Comparison of ENCODE assay signal across 10 cellular contexts in the genomic region with DNA sequence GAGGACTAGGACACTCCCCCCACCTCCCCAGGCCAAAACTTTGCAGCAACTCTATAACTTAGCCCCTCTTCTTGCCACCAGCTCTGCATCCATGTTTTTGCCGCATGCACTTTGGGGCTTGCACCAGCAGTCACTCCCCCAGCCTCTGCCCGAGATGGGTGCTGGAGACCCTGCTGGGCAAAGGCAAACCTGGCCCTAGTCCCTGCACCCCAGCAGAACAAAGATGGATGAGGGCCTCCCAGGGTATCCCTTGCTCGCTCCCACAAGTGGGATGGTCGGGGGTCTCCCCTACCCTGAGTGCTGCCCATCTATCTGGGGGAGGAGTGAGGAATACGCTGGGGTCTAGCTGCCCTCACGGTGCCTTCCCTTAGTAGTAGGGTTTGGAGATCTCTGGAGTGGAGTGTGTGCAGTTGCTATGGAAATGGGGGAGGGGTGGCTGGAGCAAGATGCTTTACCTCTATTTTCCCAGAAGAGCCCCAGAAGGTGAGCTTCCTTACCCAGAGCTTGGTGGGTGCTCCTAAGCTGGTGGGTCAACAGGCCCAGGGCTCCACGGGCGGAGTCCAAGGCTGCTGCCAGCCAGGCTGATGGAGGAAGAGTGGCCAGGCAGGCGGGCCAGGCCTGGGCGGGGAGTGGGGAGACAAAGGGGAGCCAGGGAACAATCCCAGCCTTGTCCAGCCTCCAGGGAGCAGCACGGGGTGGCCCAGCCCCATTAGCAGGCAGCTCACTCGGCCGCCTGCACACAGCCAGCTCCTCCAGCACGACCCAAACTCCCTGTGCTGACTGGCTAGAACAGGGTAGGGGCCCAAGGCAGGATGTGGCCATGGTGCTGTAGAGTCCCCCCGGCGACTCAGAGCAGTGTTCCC. TPM values are rescaled to one million over a fixed set of nuclear protein-coding genes. Genes with fewer than 3 reads are reported as not detected.
DNase-seq lines count a peak whose midpoint lies in the region; ATAC-seq, FAIRE-seq and TF ChIP-seq lines count a peak whose summit lies in the region.
"Had no signal": no experiment of that assay in that cellular context is flagged by ENCODE, and none has a peak within 500 bp of the region (broad histone marks: within the 10 kb centered on the region; RNA-seq: fewer than 3 reads in every experiment).

TSS of gene PAQR6 (minus strand) at position 597 of the 863 bp plus-strand sequence. CDS start 1,325 bp downstream, outside the sequence.

- H3K36me3 Mint-ChIP-seq in central memory CD8-positive, alpha-beta T cell (ENCODE audit: insufficient read depth), result peaks cover 19% of the 10 kb centered on the region

- H3K9me3 Mint-ChIP-seq in central memory CD8-positive, alpha-beta T cell, result no peaks in the 10 kb centered on the region
- H3K9me3 Mint-ChIP-seq: activated CD4-positive, alpha-beta memory T cell treated with anti-CD3 and anti-CD28 coated beads, Interleukin-2, amount 10 ng/mL, durations not matched to agents 7 days and 5 days had no signal

- peak within 1 kb of the TSS; percentile 36 for H3K4me3 Mint-ChIP-seq in central memory CD8-positive, alpha-beta T cell
- H3K4me3 Mint-ChIP-seq: activated CD4-positive, alpha-beta memory T cell treated with anti-CD3 and anti-CD28 coated beads, Interleukin-2, amount 10 ng/mL, durations not matched to agents 7 days and 5 days had no signal

- ATAC-seq in central memory CD8-positive, alpha-beta T cell (replicated peaks; ENCODE audit: extremely low read depth, poor library complexity, severe bottlenecking), result no peak
- ATAC-seq in HG03354 (IDR thresholded peaks at IDR 0.05; ENCODE audit: poor library complexity, severe bottlenecking, unreplicated experiment), result no peak

- peak within 1 kb of the TSS; percentile 44 for H3K27ac Mint-ChIP-seq in central memory CD8-positive, alpha-beta T cell (ENCODE audit: low read depth)
- H3K27ac Mint-ChIP-seq: activated CD4-positive, alpha-beta memory T cell treated with anti-CD3 and anti-CD28 coated beads, Interleukin-2, amount 10 ng/mL, durations not matched to agents 7 days and 5 days had no signal

- no peaks in the 10 kb centered on the region for H3K27me3 Mint-ChIP-seq in central memory CD8-positive, alpha-beta T cell
- H3K27me3 Mint-ChIP-seq: activated CD4-positive, alpha-beta memory T cell treated with anti-CD3 and anti-CD28 coated beads, Interleukin-2, amount 10 ng/mL, durations not matched to agents 7 days and 5 days had no signal

- no peak for FAIRE-seq in GM12891 (lab: Jason Lieb, UNC)
- FAIRE-seq: G401.6 had no signal

- DNase-seq in A172 (ENCODE audit: low spot score) (peak; percentile 41), GM12891 (ENCODE audit: insufficient read length, low spot score) (no peak), medulla oblongata (ENCODE audit: extremely low spot score) (peak; percentile 96), T1000 (lab: John Stamatoyannopoulos, UW) (no peak), activated gamma-delta T cell (lab: John Stamatoyannopoulos, UW) (no peak)
- no peak for DNase-seq in central memory CD8-positive, alpha-beta T cell (ENCODE audit: low spot score in 2 of 2)
- DNase-seq in stimulated activated CD4-positive, alpha-beta T cell treated with anti-CD3 and anti-CD28 coated beads, Interleukin-15, amount 100 ng/mL, for 24 hours, result no peak
- DNase-seq: activated CD4-positive, alpha-beta memory T cell treated with anti-CD3 and anti-CD28 coated beads, Interleukin-2, amount 10 ng/mL, durations not matched to agents 7 days and 5 days had no signal

- no peak; the same call in 1 of the 2 replicates for TF ChIP-seq POLR2A in GM12891 (IDR thresholded peaks at IDR 0.05; ENCODE audit: low read depth, low read length)

- H3K4me1 Mint-ChIP-seq in central memory CD8-positive, alpha-beta T cell, result peaks cover 15% of the 10 kb centered on the region

TF ChIP-seq in GM12891, 5 proteins besides CTCF, POLR2A, EP300 and RAD21:
- no peak for TF ChIP-seq PAX5 (IDR thresholded peaks at IDR 0.05; ENCODE audit: insufficient read depth, low read length, severe bottlenecking)
- TF ChIP-seq POLR2AphosphoS5 (IDR thresholded peaks at IDR 0.05; ENCODE audit: low read depth, low read length), result peak; percentile 45; the same call in 1 of the 2 replicates
- TF ChIP-seq TAF1 (IDR thresholded peaks at IDR 0.05; ENCODE audit: low read depth, low read length), result no peak
- TF ChIP-seq POU2F2 (IDR thresholded peaks at IDR 0.05; ENCODE audit: low read depth, low read length), result no peak
- TF ChIP-seq SPI1 (IDR thresholded peaks at IDR 0.05; ENCODE audit: low read depth, low read length), result no peak

RNA-seq across cellular contexts. Expression of gene PAQR6, which starts in this region (rescaled TPM):
- total RNA-seq in A172 (2014; rRNA removed; shearing (Covaris generic)), result 2.0 and 3.1 TPM in 2 replicates
- 3.2 TPM for polyA plus RNA-seq in GM12891 (2012; ENCODE audit: low read depth, missing spikeins)

Comparison
In these comparisons a context has a peak if more than half of its experiments do, and no peak if none do; other contexts are left out.
1. DNase-seq: peak in A172 (single experiment) and medulla oblongata (single experiment); none in GM12891 (single experiment), central memory CD8-positive, alpha-beta T cell (0 of 2), stimulated activated CD4-positive, alpha-beta T cell treated with anti-CD3 and anti-CD28 coated beads, Interleukin-15, amount 100 ng/mL, for 24 hours (single experiment), T1000 (single experiment) and activated gamma-delta T cell (single experiment).